Comparison of ENCODE assay signal across 17 cellular contexts in the genomic region with DNA sequence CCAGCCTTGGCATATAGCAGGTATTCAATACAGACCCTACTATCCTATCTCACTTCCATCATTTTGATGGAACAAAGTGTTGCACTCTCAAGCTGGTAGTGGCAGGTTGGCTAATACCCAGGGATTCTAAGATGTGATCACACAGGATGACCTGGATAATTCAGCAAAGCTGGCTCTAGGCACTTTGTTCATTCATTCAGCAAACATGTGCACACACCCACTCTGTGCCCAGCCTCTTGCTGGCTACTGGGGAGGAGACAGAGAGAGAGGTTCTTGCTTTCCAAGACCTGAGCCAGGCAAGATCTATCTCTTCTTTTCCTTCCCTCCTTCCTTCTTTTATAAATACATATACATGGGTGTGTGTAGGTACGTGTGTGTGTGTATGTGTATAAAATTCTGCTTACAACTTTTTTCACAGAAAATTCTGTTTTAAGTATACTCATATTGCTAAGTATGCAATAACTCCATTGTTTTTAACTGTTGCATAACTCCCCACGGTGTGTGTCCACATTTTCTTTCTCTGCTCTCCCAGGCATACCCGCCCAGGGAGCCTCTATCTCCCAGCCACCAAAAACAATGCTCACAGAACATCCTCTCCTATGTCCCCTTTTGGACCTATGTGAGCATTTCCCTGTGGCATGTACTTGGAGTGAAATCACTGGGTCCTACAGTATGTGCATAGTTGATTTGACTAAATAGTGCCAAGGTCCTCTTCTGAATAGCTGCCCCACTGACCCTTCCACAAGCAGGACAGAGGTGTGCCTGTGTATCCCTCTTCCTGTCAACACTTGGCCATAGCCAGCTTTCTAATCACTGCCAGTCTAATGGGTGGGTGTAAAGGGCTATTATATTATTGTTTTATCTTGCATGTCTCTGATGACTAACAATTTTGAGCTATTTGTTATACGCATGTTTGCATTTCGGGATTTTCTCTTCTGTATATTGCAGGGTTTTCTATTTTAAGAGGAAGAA. TPM values are rescaled to one million over a fixed set of nuclear protein-coding genes. Genes with fewer than 3 reads are reported as not detected.
DNase-seq lines count a peak whose midpoint lies in the region; ATAC-seq, FAIRE-seq and TF ChIP-seq lines count a peak whose summit lies in the region.
"Had no signal": no experiment of that assay in that cellular context is flagged by ENCODE, and none has a peak within 500 bp of the region (broad histone marks: within the 10 kb centered on the region; RNA-seq: fewer than 3 reads in every experiment).

No MANE protein-coding gene starts in this region.

- no peak for ATAC-seq in HG03378 (IDR thresholded peaks at IDR 0.05; ENCODE audit: unreplicated experiment)
- ATAC-seq in GM21390 (IDR thresholded peaks at IDR 0.05; ENCODE audit: unreplicated experiment) = no peak
- ATAC-seq in activated CD8-positive, alpha-beta T cell treated with anti-CD3 and anti-CD28 coated beads, Interleukin-2, amount 10 ng/mL, durations not matched to agents 7 days and 5 days = no peak
- ATAC-seq: GM12878 had no signal

- H3K4me3 ChIP-seq in breast epithelium (no peak overlapping the region), bronchial epithelial cell (ENCODE audit: low read depth, low read length) (no peak overlapping the region), fibroblast of pulmonary artery (replicated peaks; ENCODE audit: low read depth, low read length) (no peak overlapping the region), vagina (no peak overlapping the region)
- H3K4me3 ChIP-seq: GM12878 had no signal

- peaks cover 9% of the 10 kb centered on the region for H3K4me1 Mint-ChIP-seq in MCF 10A (ENCODE audit: insufficient read depth, unreplicated experiment)
- peaks cover 6% of the 10 kb centered on the region for H3K4me1 Mint-ChIP-seq in activated CD8-positive, alpha-beta T cell treated with anti-CD3 and anti-CD28 coated beads, Interleukin-2, amount 10 ng/mL, durations not matched to agents 7 days and 5 days (ENCODE audit: low read depth)

- BruUV-seq in MCF 10A (replicated peaks; lab: Mats Ljungman, UMichigan) = no TSS peak

- H3K27ac ChIP-seq in breast epithelium (no peak overlapping the region), vagina (no peak overlapping the region)

- no peak overlapping the region for H3K4me3 Mint-ChIP-seq in MCF 10A (ENCODE audit: unreplicated experiment)
- H3K4me3 Mint-ChIP-seq in activated CD8-positive, alpha-beta T cell treated with anti-CD3 and anti-CD28 coated beads, Interleukin-2, amount 10 ng/mL, durations not matched to agents 7 days and 5 days = no peak overlapping the region
- H3K4me3 Mint-ChIP-seq: CD14-positive monocyte, H9 had no signal

- FAIRE-seq in bronchial epithelial cell (lab: Jason Lieb, UNC) = no peak
- FAIRE-seq: A204.1, GM12878, GM18507 had no signal

- CTCF ChIA-PET in MCF 10A (lab: Yijun Ruan, JAX) = interaction anchor here (0.6 to 2.3 kb wide), 9 partner anchors 7 to 382 kb away, joined by 3 to 11 read pairs (median 6); partner anchors contain the start of gene CLPB
- CTCF ChIA-PET in activated CD8-positive, alpha-beta T cell treated with anti-CD3 and anti-CD28 coated beads, Interleukin-2, amount 10 ng/mL, durations not matched to agents 7 days and 5 days (lab: Charles Lee) = interaction anchor here (1.2 to 6.6 kb wide), 3 partner anchors 11 to 26 kb away, joined by 3 to 61 read pairs (median 5); partner anchors contain the start of gene CLPB

- H3K27me3 Mint-ChIP-seq in MCF 10A (ENCODE audit: insufficient read depth, unreplicated experiment) = no peaks in the 10 kb centered on the region
- H3K27me3 Mint-ChIP-seq in activated CD8-positive, alpha-beta T cell treated with anti-CD3 and anti-CD28 coated beads, Interleukin-2, amount 10 ng/mL, durations not matched to agents 7 days and 5 days (ENCODE audit: low read depth) = no peaks in the 10 kb centered on the region

- no peak for TF ChIP-seq POLR2A in breast epithelium (IDR thresholded peaks at IDR 0.05)
- TF ChIP-seq POLR2A in vagina (IDR thresholded peaks at IDR 0.05) = no peak

- intact Hi-C loops in MCF 10A (cut with micrococcal nuclease) = no loop called here
- intact Hi-C loops in breast epithelium (cut with DNase I; ENCODE audit: low total_unique reads) = no loop called here
- intact Hi-C loops in vagina (cut with DNase I) = no loop called here

- H3K27ac Mint-ChIP-seq in MCF 10A (ENCODE audit: low read depth, unreplicated experiment) = no peak overlapping the region
- H3K27ac Mint-ChIP-seq in activated CD8-positive, alpha-beta T cell treated with anti-CD3 and anti-CD28 coated beads, Interleukin-2, amount 10 ng/mL, durations not matched to agents 7 days and 5 days = no peak overlapping the region

- POLR2A ChIA-PET in MCF 10A (lab: Yijun Ruan, JAX) = interaction anchor here (0.6 to 1.5 kb wide), 5 partner anchors 9 to 857 kb away, joined by 3 read pairs; no protein-coding TSS in a partner anchor
- POLR2A ChIA-PET in activated CD8-positive, alpha-beta T cell treated with anti-CD3 and anti-CD28 coated beads, Interleukin-2, amount 10 ng/mL, durations not matched to agents 7 days and 5 days (lab: Charles Lee) = no interaction called here

- H3K9me3 ChIP-seq in breast epithelium (no peaks in the 10 kb centered on the region), vagina (no peaks in the 10 kb centered on the region)

- H3K36me3 ChIP-seq in breast epithelium = no peaks in the 10 kb centered on the region
- peaks cover 1% of the 10 kb centered on the region for H3K36me3 ChIP-seq in bronchial epithelial cell (ENCODE audit: control insufficient read depth, insufficient read depth, low read length)
- no peaks in the 10 kb centered on the region for H3K36me3 ChIP-seq in vagina

- H3K36me3 Mint-ChIP-seq in MCF 10A (ENCODE audit: insufficient read depth, unreplicated experiment) = peaks cover 5% of the 10 kb centered on the region
- H3K36me3 Mint-ChIP-seq in activated CD8-positive, alpha-beta T cell treated with anti-CD3 and anti-CD28 coated beads, Interleukin-2, amount 10 ng/mL, durations not matched to agents 7 days and 5 days (ENCODE audit: low read depth) = peaks cover 4% of the 10 kb centered on the region

- H3K4me1 ChIP-seq in breast epithelium (peaks cover 0 to 2% of the 10 kb centered on the region in 2 donors), vagina (no peaks in the 10 kb centered on the region)

- no peaks in the 10 kb centered on the region for H3K27me3 ChIP-seq in breast epithelium
- H3K27me3 ChIP-seq in bronchial epithelial cell (ENCODE audit: control insufficient read depth, insufficient read depth, low read length) = no peaks in the 10 kb centered on the region
- H3K27me3 ChIP-seq in vagina = no peaks in the 10 kb centered on the region

- TF ChIP-seq CTCF in MCF 10A (IDR thresholded peaks at IDR 0.05; ENCODE audit: unreplicated experiment) (no peak), breast epithelium (IDR thresholded peaks at IDR 0.05) (no peak), bronchial epithelial cell (IDR thresholded peaks at IDR 0.05; ENCODE audit: insufficient read depth, low read length, severe bottlenecking) (no peak), fibroblast of pulmonary artery (IDR thresholded peaks at IDR 0.05; ENCODE audit: low read length, missing control alignments) (no peak), vagina (IDR thresholded peaks at IDR 0.05) (no peak)

- DNase-seq in MCF 10A (ENCODE audit: unreplicated experiment) (peak; percentile 35), breast epithelium (ENCODE audit: low spot score in 2 of 2) (no peak), bronchial epithelial cell (ENCODE audit: low read depth) (peak; percentile 65), fibroblast of pulmonary artery (ENCODE audit: low read depth) (peak; percentile 55), vagina (ENCODE audit: extremely low spot score in 2 of 2) (peak; percentile 42 to 67)
- DNase-seq in activated CD8-positive, alpha-beta T cell treated with anti-CD3 and anti-CD28 coated beads, Interleukin-2, amount 10 ng/mL, durations not matched to agents 7 days and 5 days = no peak
- DNase-seq: DMS53, H9, NCI-H1417, NCI-H2081, NCI-H526 treated with DMSO at 0.1 percent for 48 hours had no signal

- H3K9me3 Mint-ChIP-seq in MCF 10A (ENCODE audit: unreplicated experiment) = no peaks in the 10 kb centered on the region
- no peaks in the 10 kb centered on the region for H3K9me3 Mint-ChIP-seq in activated CD8-positive, alpha-beta T cell treated with anti-CD3 and anti-CD28 coated beads, Interleukin-2, amount 10 ng/mL, durations not matched to agents 7 days and 5 days (ENCODE audit: insufficient read depth)
- H3K9me3 Mint-ChIP-seq: H9 had no signal

RNA-seq across cellular contexts. Expression of gene CLPB, which starts 27.5 kb away (rescaled TPM):
- 42.2 and 44.4 TPM in 2 replicates for total RNA-seq in MCF 10A (2022)
- 10 to 100 TPM; 19.0 to 28.8 (median 23.1) TPM for total RNA-seq in breast epithelium
- 28.5 and 33.7 TPM in 2 replicates for total RNA-seq in bronchial epithelial cell
- total RNA-seq in vagina = 15.0 TPM
- 10 to 100 TPM; 26.4 to 26.8 TPM for total RNA-seq in activated CD8-positive, alpha-beta T cell treated with anti-CD3 and anti-CD28 coated beads, Interleukin-2, amount 10 ng/mL, durations not matched to agents 7 days and 5 days

Comparison
In these comparisons a context has a peak if more than half of its experiments do, and no peak if none do; other contexts are left out.
1. DNase-seq: peak in MCF 10A (single experiment), bronchial epithelial cell (single experiment), fibroblast of pulmonary artery (single experiment) and vagina (2 of 2); none in breast epithelium (0 of 2) and activated CD8-positive, alpha-beta T cell treated with anti-CD3 and anti-CD28 coated beads, Interleukin-2, amount 10 ng/mL, durations not matched to agents 7 days and 5 days (single experiment).